Comparison of ENCODE assay signal across 34 cellular contexts in the genomic region with DNA sequence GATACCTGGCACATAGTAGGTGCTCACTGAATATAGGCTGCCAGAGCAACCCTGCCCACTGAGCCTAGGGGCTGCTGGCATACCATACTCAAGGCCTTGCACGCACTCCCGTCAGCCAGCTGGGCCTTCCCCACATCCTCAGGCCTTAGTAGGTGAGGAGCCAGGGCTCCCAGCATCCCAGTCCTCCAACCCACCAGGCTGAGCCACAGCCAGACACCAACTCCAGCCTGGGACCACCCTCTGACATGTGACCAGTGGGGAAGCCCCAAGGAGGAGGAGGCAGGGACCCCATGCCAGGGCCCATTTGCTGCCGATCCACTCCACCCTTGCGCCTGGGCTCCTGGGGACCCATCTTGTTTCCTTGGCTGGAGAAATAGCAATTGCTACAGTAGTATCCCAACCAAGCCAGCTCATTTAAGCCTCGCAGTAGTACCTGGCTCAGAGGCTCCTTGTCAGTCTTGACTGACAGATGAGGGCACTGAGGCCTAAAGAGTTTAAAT. TPM values are rescaled to one million over a fixed set of nuclear protein-coding genes. Genes with fewer than 3 reads are reported as not detected.
"Had no signal": no experiment of that assay in that cellular context is flagged by ENCODE, and none has a peak within 500 bp of the region (broad histone marks: within the 10 kb centered on the region; RNA-seq: fewer than 3 reads in every experiment).

No MANE protein-coding gene starts in this region.

- ATAC-seq: activated CD8-positive, alpha-beta memory T cell treated with anti-CD3 and anti-CD28 coated beads, Interleukin-2, amount 10 ng/mL, durations not matched to agents 7 days and 5 days; activated CD8-positive, alpha-beta T cell treated with anti-CD3 and anti-CD28 coated beads, Interleukin-2, amount 10 ng/mL, durations not matched to agents 7 days and 5 days; activated naive CD8-positive, alpha-beta T cell treated with anti-CD3 and anti-CD28 coated beads, Interleukin-2, amount 50 U/mL, for 24 hours; body of pancreas; gastroesophageal sphincter; heart right ventricle; T-helper 17 cell had no signal

- H3K36me3 ChIP-seq: adrenal gland, cardiac muscle cell, colonic mucosa, esophagus squamous epithelium, gastroesophageal sphincter, heart right ventricle had no signal

- H3K4me3 ChIP-seq: adrenal gland, body of pancreas, cardiac muscle cell, colonic mucosa, esophagus squamous epithelium, gastroesophageal sphincter, heart right ventricle had no signal

- DNase-seq: activated CD4-positive, alpha-beta memory T cell treated with anti-CD3 and anti-CD28 coated beads for 36 hours; activated CD4-positive, alpha-beta T cell treated with anti-CD3 and anti-CD28 coated beads for 36 hours; activated CD4-positive, alpha-beta T cell treated with anti-CD3 and anti-CD28 coated beads, Interleukin-2, amount 10 ng/mL, durations not matched to agents 24 days and 14 days; activated CD4-positive, CD25-positive, alpha-beta regulatory T cell; activated CD4-positive, CD25-positive, alpha-beta regulatory T cell treated with anti-CD3 and anti-CD28 coated beads, Interleukin-2, amount 50 U/mL, for 72 hours; activated CD8-positive, alpha-beta memory T cell treated with anti-CD3 and anti-CD28 coated beads, Interleukin-2, amount 10 ng/mL, durations not matched to agents 7 days and 5 days; activated CD8-positive, alpha-beta memory T cell treated with anti-CD3 and anti-CD28 coated beads, Interleukin-2, amount 50 U/mL, for 4 hours; activated CD8-positive, alpha-beta T cell treated with anti-CD3 and anti-CD28 coated beads, Interleukin-2, amount 10 ng/mL, durations not matched to agents 7 days and 5 days; activated effector memory CD4-positive, alpha-beta T cell treated with anti-CD3 and anti-CD28 coated beads, Interleukin-2, amount 50 U/mL, for 16 hours; activated naive CD4-positive, alpha-beta T cell treated with anti-CD3 and anti-CD28 coated beads for 36 hours; activated naive CD8-positive, alpha-beta T cell treated with anti-CD3 and anti-CD28 coated beads for 36 hours; activated naive CD8-positive, alpha-beta T cell treated with anti-CD3 and anti-CD28 coated beads, Interleukin-2, amount 50 U/mL, for 24 hours; activated T-cell treated with anti-CD3 and anti-CD28 coated beads, Interleukin-2, amount 50 U/mL, for 1 hour; activated T-cell treated with anti-CD3 and anti-CD28 coated beads, Interleukin-2, amount 50 U/mL, for 48 hours; adrenal gland; amygdala; body of pancreas; central memory CD4-positive, alpha-beta T cell; cerebellar nuclear complex; colonic mucosa; effector CD8-positive, alpha-beta T cell; esophagus squamous epithelium; foreskin melanocyte; heart right ventricle; T-helper 17 cell; T1000 had no signal

- H3K27ac ChIP-seq: adrenal gland, body of pancreas, cardiac muscle cell, colonic mucosa, epithelial cell of prostate, esophagus squamous epithelium, gastroesophageal sphincter, heart right ventricle had no signal

- FAIRE-seq: endometrium, endothelial cell of umbilical vein had no signal

- H3K4me1 ChIP-seq: adrenal gland, body of pancreas, colonic mucosa had no signal

- H3K9me3 ChIP-seq: adrenal gland, body of pancreas, colonic mucosa, esophagus squamous epithelium, gastroesophageal sphincter, heart right ventricle had no signal

- H3K27me3 ChIP-seq: body of pancreas, colonic mucosa had no signal

RNA-seq across cellular contexts. Expression of a gene that starts 11.4 kb away (rescaled TPM):
- total RNA-seq: dermis microvascular lymphatic vessel endothelial cell, esophagus squamous epithelium, fibroblast of villous mesenchyme, glomerular endothelial cell had no signal
